In the genomic region with DNA sequence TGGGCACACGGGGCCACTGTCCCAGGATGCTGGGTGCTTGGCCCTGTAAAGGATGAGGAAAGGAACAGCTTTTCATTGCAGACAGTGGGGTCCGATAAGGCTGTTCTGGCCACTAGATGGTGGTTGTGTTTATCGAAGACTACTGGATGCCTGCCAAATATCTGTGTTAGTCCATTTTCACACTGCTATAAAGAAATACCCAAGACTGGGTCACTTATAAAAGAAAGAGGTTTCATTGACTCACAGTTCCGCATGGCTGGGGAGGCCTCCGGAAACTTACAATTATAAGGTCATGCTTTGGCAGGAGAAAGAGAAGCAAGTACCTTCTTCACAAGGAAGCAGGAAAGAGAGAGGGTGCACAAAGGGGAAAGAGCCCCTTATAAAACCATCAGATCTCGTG, we compare ENCODE assay signal across 13 cellular contexts. TPM values are rescaled to one million over a fixed set of nuclear protein-coding genes. Genes with fewer than 3 reads are reported as not detected.
DNase-seq lines count a peak whose midpoint lies in the region; ATAC-seq, FAIRE-seq and TF ChIP-seq lines count a peak whose summit lies in the region.
"Had no signal": no experiment of that assay in that cellular context is flagged by ENCODE, and none has a peak within 500 bp of the region (broad histone marks: within the 10 kb centered on the region; RNA-seq: fewer than 3 reads in every experiment).

No MANE protein-coding gene starts in this region.

- H3K9me3 Mint-ChIP-seq in astrocyte (ENCODE audit: unreplicated experiment) = no peaks in the 10 kb centered on the region

- no peaks in the 10 kb centered on the region for H3K9me3 ChIP-seq in astrocyte (ENCODE audit: insufficient read depth, low read depth, low read length)
- H3K9me3 ChIP-seq in hepatocyte (ENCODE audit: low read depth) = no peaks in the 10 kb centered on the region
- no peaks in the 10 kb centered on the region for H3K9me3 ChIP-seq in esophagus muscularis mucosa
- H3K9me3 ChIP-seq: MG63 had no signal

- intact Hi-C loops in esophagus muscularis mucosa (cut with DNase I) (loop anchor here (5.0 kb wide), 1 partner anchor 50 kb away; no protein-coding TSS in a partner anchor), left colon (cut with DNase I, micrococcal nuclease) (loop anchor here in 1 of 2 donors (10.0 kb wide), 2 partner anchors 288 to 398 kb away; no protein-coding TSS in a partner anchor)

- peaks cover 4% of the 10 kb centered on the region for H3K36me3 ChIP-seq in astrocyte (ENCODE audit: insufficient read depth, low read length)
- H3K36me3 ChIP-seq in hepatocyte (replicated peaks; ENCODE audit: insufficient read depth, low read depth) = no peaks in the 10 kb centered on the region
- H3K36me3 ChIP-seq in esophagus muscularis mucosa = peaks cover 0 to 71% (median 49%) of the 10 kb centered on the region in 4 donors

- FAIRE-seq in astrocyte (lab: Jason Lieb, UNC) = no peak
- FAIRE-seq: frontal cortex, GM19239 had no signal

- peak overlapping the region; percentile 8 for H3K27ac ChIP-seq in astrocyte (ENCODE audit: low read depth, low read length)
- no peak overlapping the region for H3K27ac ChIP-seq in hepatocyte
- H3K27ac ChIP-seq in esophagus muscularis mucosa (replicated peaks in 1 of 4) = no peak overlapping the region

- TF ChIP-seq CTCF in astrocyte (IDR thresholded peaks at IDR 0.05; ENCODE audit: insufficient read depth, low read depth, low read length) = peak; percentile 24
- TF ChIP-seq CTCF in hepatocyte (IDR thresholded peaks at IDR 0.05; ENCODE audit: poor library complexity) = no peak
- TF ChIP-seq CTCF in esophagus muscularis mucosa (IDR thresholded peaks at IDR 0.05) = no peak

- no peaks in the 10 kb centered on the region for H3K27me3 Mint-ChIP-seq in astrocyte (ENCODE audit: low read depth, unreplicated experiment)

- in situ Hi-C loops in Caki2 (cut with HindIII; ENCODE audit: low pct_unique_long_range_greater_than_20kb, low sequenced_read_pairs) = no loop called here

- peaks cover 15% of the 10 kb centered on the region for H3K4me1 Mint-ChIP-seq in astrocyte (ENCODE audit: low read depth, unreplicated experiment)

- H3K9ac ChIP-seq in astrocyte (ENCODE audit: low read length) = peak overlapping the region; percentile 39

- no peaks in the 10 kb centered on the region for H3K79me2 ChIP-seq in astrocyte (ENCODE audit: insufficient read depth, low read length)
- H3K79me2 ChIP-seq in hepatocyte = no peaks in the 10 kb centered on the region

- H3K4me1 ChIP-seq in astrocyte (ENCODE audit: insufficient read depth, low read length) (peaks cover 24% of the 10 kb centered on the region), hepatocyte (ENCODE audit: insufficient read depth) (peaks cover 3% of the 10 kb centered on the region), esophagus muscularis mucosa (peaks cover 8 to 20% (median 15%) of the 10 kb centered on the region in 4 donors)

- no peaks in the 10 kb centered on the region for H3K27me3 ChIP-seq in astrocyte (ENCODE audit: insufficient read depth, low read length)
- H3K27me3 ChIP-seq in hepatocyte = no peaks in the 10 kb centered on the region
- no peaks in the 10 kb centered on the region for H3K27me3 ChIP-seq in esophagus muscularis mucosa
- H3K27me3 ChIP-seq: MG63 had no signal

- 60% methylated on average over 6 of the region's 6 CpGs for WGBS in hepatocyte (ENCODE audit: low lambda C conversion rate, missing lambda C conversion rate)
- WGBS in esophagus muscularis mucosa = 47% methylated on average over 6 of the region's 6 CpGs

- H3K4me3 ChIP-seq in astrocyte (ENCODE audit: insufficient read depth, low read depth, low read length) (no peak overlapping the region), hepatocyte (no peak overlapping the region), esophagus muscularis mucosa (no peak overlapping the region)
- H3K4me3 ChIP-seq: MG63 had no signal

- H3K4me2 ChIP-seq in astrocyte (ENCODE audit: low read length) (peak overlapping the region; percentile 75), hepatocyte (no peak overlapping the region)

- no peak overlapping the region for H3K4me3 Mint-ChIP-seq in astrocyte (ENCODE audit: unreplicated experiment)

- H3K36me3 Mint-ChIP-seq in astrocyte (ENCODE audit: low read depth, unreplicated experiment) = peaks cover 23% of the 10 kb centered on the region

- TF ChIP-seq EP300 in esophagus muscularis mucosa (IDR thresholded peaks at IDR 0.05) = no peak

- TF ChIP-seq POLR2A in esophagus muscularis mucosa (IDR thresholded peaks at IDR 0.05; ENCODE audit: low read depth) = no peak

- H4K20me1 ChIP-seq in astrocyte (ENCODE audit: insufficient read depth, low read length) = peaks cover 15% of the 10 kb centered on the region
- no peaks in the 10 kb centered on the region for H4K20me1 ChIP-seq in hepatocyte (ENCODE audit: insufficient read depth, poor library complexity, severe bottlenecking)

- no peak overlapping the region for H3K27ac Mint-ChIP-seq in astrocyte (ENCODE audit: unreplicated experiment)

- H3K9me2 ChIP-seq in hepatocyte (replicated peaks; ENCODE audit: insufficient read depth) = no peaks in the 10 kb centered on the region

- ATAC-seq in left colon (no peak), GM21723 (IDR thresholded peaks at IDR 0.05; ENCODE audit: unreplicated experiment) (no peak)

- H2AFZ ChIP-seq in astrocyte (ENCODE audit: low read depth, low read length) (no peak overlapping the region), hepatocyte (no peak overlapping the region)

- DNase-seq in Caki2 (ENCODE audit: low read depth) = peak; percentile 25
- DNase-seq in NCI-H1105 (lab: John Stamatoyannopoulos, UW) = peak; percentile 7
- peak; percentile 64 for DNase-seq in astrocyte (ENCODE audit: low read depth)
- DNase-seq in hepatocyte (ENCODE audit: low spot score) = peak; percentile 28
- DNase-seq in activated CD4-positive, alpha-beta T cell treated with anti-CD3 and anti-CD28 coated beads, Interleukin-2, amount 50 U/mL, for 48 hours = no peak
- no peak for DNase-seq in esophagus muscularis mucosa (ENCODE audit: extremely low spot score)
- no peak for DNase-seq in left colon
- DNase-seq: activated CD8-positive, alpha-beta memory T cell treated with anti-CD3 and anti-CD28 coated beads, Interleukin-2, amount 50 U/mL, for 48 hours; MG63; stimulated activated CD4-positive, alpha-beta T cell treated with anti-CD3 and anti-CD28 coated beads, Interleukin-4, amount 100 ng/mL, for 4 hours had no signal

RNA-seq across cellular contexts. Expression of a gene that starts 32.2 kb away (rescaled TPM):
- 194 and 210 TPM in 2 replicates for total RNA-seq in Caki2 (2014; rRNA removed; shearing (Covaris generic); ENCODE audit: low replicate concordance)
- total RNA-seq in astrocyte (517 and 564 TPM in 2 replicates), hepatocyte (151 and 163 TPM in 2 replicates), esophagus muscularis mucosa (10 to 100 TPM; 43.6 to 71.0 (median 63.0) TPM), left colon (100 to 1,000 TPM in 1 of 2 donors, 10 to 100 TPM in 1; 57.8 to 104 TPM)
- polyA plus RNA-seq in hepatocyte = 111 and 131 TPM in 2 replicates

RNA-seq across cellular contexts. Expression of a gene that starts 57.9 kb away (rescaled TPM):
- total RNA-seq in Caki2 (2014; rRNA removed; shearing (Covaris generic); ENCODE audit: low replicate concordance) = 62.6 and 71.6 TPM in 2 replicates
- total RNA-seq in astrocyte (27.7 and 29.6 TPM in 2 replicates), hepatocyte (43.4 and 47.2 TPM in 2 replicates), esophagus muscularis mucosa (10 to 100 TPM; 10.8 to 39.9 (median 17.8) TPM), left colon (10 to 100 TPM; 34.8 to 47.6 TPM)
- polyA plus RNA-seq in hepatocyte = 46.9 and 55.7 TPM in 2 replicates

Comparison
In these comparisons a context has a peak if more than half of its experiments do, and no peak if none do; other contexts are left out.
1. DNase-seq: peak in Caki2 (single experiment), NCI-H1105 (single experiment), astrocyte (single experiment) and hepatocyte (single experiment); none in activated CD4-positive, alpha-beta T cell treated with anti-CD3 and anti-CD28 coated beads, Interleukin-2, amount 50 U/mL, for 48 hours (0 of 2), esophagus muscularis mucosa (single experiment) and left colon (0 of 2).